In genomic region chr7:23298141-23298851, GRCh38 we compare ENCODE assay signal across 8 cellular contexts. TPM values are rescaled to one million over a fixed set of nuclear protein-coding genes. Genes with fewer than 3 reads are reported as not detected.
DNase-seq lines count a peak whose midpoint lies in the region; ATAC-seq and TF ChIP-seq lines count a peak whose summit lies in the region.

No MANE protein-coding gene starts in this region.

- ATAC-seq in T-helper 17 cell = no peak
- no peak for ATAC-seq in gastroesophageal sphincter
- peak; percentile 33 for ATAC-seq in sciatic nerve

- H3K27ac ChIP-seq in gastroesophageal sphincter = peak overlapping the region; percentile 85 to 90 (median 88)

- H3K4me3 Mint-ChIP-seq in T-helper 17 cell = peak overlapping the region; percentile 92

- H3K4me1 ChIP-seq in gastroesophageal sphincter = peaks cover 4 to 49% (median 14%) of the 10 kb centered on the region in 3 donors

- H3K4me3 ChIP-seq in gastroesophageal sphincter = peak overlapping the region; percentile 83 to 98

- no peak for TF ChIP-seq POLR2A in gastroesophageal sphincter (IDR thresholded peaks at IDR 0.05)

- H3K27me3 ChIP-seq in gastroesophageal sphincter = peaks cover 12% of the 10 kb centered on the region

- H3K36me3 Mint-ChIP-seq in T-helper 17 cell (ENCODE audit: low read depth) = peaks cover 3% of the 10 kb centered on the region

- peaks cover 18% of the 10 kb centered on the region for H3K27me3 Mint-ChIP-seq in T-helper 17 cell

- peaks cover 0 to 21% of the 10 kb centered on the region in 2 donors for H3K36me3 ChIP-seq in gastroesophageal sphincter

- H3K9me3 ChIP-seq in T-helper 17 cell (ENCODE audit: control insufficient read depth, low read length, poor library complexity, severe bottlenecking) (no peaks in the 10 kb centered on the region), gastroesophageal sphincter (no peaks in the 10 kb centered on the region)

- peak; percentile 52 for DNase-seq in DMS53 (lab: John Stamatoyannopoulos, UW)
- no peak for DNase-seq in DMS53 treated with DMSO at 0.1 percent for 48 hours (lab: John Stamatoyannopoulos, UW; ENCODE audit: unreplicated experiment)
- DNase-seq in T-helper 17 cell = no peak
- no peak for DNase-seq in sciatic nerve (ENCODE audit: low spot score)
- no peak for DNase-seq in OCI-M1 (lab: John Stamatoyannopoulos, UW)
- DNase-seq in CD1c-positive myeloid dendritic cell (ENCODE audit: extremely low spot score) = no peak
- DNase-seq in activated gamma-delta T cell (lab: John Stamatoyannopoulos, UW) = no peak

- peak overlapping the region; percentile 88 for H3K27ac Mint-ChIP-seq in T-helper 17 cell

- no peak for TF ChIP-seq EP300 in gastroesophageal sphincter (IDR thresholded peaks at IDR 0.05)

- no peak for TF ChIP-seq CTCF in gastroesophageal sphincter (IDR thresholded peaks at IDR 0.05)

- intact Hi-C loops in sciatic nerve (cut with DNase I) = no loop called here

- WGBS in gastroesophageal sphincter (ENCODE audit: low coverage in 1 of 2), 2 donors = 13 to 65% methylated on average over 3 to 9 of the region's 11 CpGs

- H3K4me1 Mint-ChIP-seq in T-helper 17 cell = peaks cover 23% of the 10 kb centered on the region

RNA-seq across cellular contexts. Expression of gene MALSU1, which starts 0.8 kb away (rescaled TPM):
- 10 to 100 TPM; 26.2 to 30.5 TPM for total RNA-seq in T-helper 17 cell
- total RNA-seq in gastroesophageal sphincter = 10 to 100 TPM; 43.0 to 86.7 (median 63.3) TPM
- 44.7 TPM for total RNA-seq in sciatic nerve

RNA-seq across cellular contexts. Expression of gene GPNMB, which starts 51.7 kb away (rescaled TPM):
- total RNA-seq in T-helper 17 cell (not detected), gastroesophageal sphincter (100 to 1,000 TPM in 1 of 4 donors, 10 to 100 TPM in 3; 48.1 to 136 (median 70.4) TPM), sciatic nerve (145 TPM)

Comparison
In these comparisons a context has a peak if more than half of its experiments do, and no peak if none do; other contexts are left out.
1. RNA of gene GPNMB, which starts 51.7 kb away (total RNA-seq): 145 TPM in sciatic nerve (single experiment) and 48.1 to 136 TPM in gastroesophageal sphincter; not detected in T-helper 17 cell; every median in the first group is over 10 times any median in the second.